Comparison of ENCODE assay signal across 38 cellular contexts in genomic region chr16:57971848-57972247, GRCh38. TPM values are rescaled to one million over a fixed set of nuclear protein-coding genes. Genes with fewer than 3 reads are reported as not detected.
"Had no signal": no experiment of that assay in that cellular context is flagged by ENCODE, and none has a peak within 500 bp of the region (broad histone marks: within the 10 kb centered on the region; RNA-seq: fewer than 3 reads in every experiment).

No MANE protein-coding gene starts in this region.

- H3K27ac ChIP-seq: ascending aorta, cardiac muscle cell, colonic mucosa, Peyer's patch had no signal

- H3K36me3 ChIP-seq: ascending aorta, cardiac muscle cell, colonic mucosa, Peyer's patch had no signal

- H3K9me3 Mint-ChIP-seq: activated CD4-positive, alpha-beta T cell treated with anti-CD3 and anti-CD28 coated beads, Interleukin-2, amount 10 ng/mL, durations not matched to agents 7 days and 5 days; activated naive CD4-positive, alpha-beta T cell treated with anti-CD3 and anti-CD28 coated beads, Interleukin-2, amount 10 ng/mL, durations not matched to agents 7 days and 5 days; central memory CD8-positive, alpha-beta T cell; T-cell; T-helper 2 cell treated with Interferon-gamma antibody and Interleukin-4, amounts not matched to agents 5 μg/mL and 100 μg/mL, for 36 hours had no signal

- H3K4me1 Mint-ChIP-seq: activated CD8-positive, alpha-beta memory T cell treated with anti-CD3 and anti-CD28 coated beads, Interleukin-2, amount 10 ng/mL, durations not matched to agents 7 days and 5 days; central memory CD8-positive, alpha-beta T cell; T-cell had no signal

- H3K36me3 Mint-ChIP-seq: activated CD8-positive, alpha-beta memory T cell treated with anti-CD3 and anti-CD28 coated beads, Interleukin-2, amount 10 ng/mL, durations not matched to agents 7 days and 5 days; activated naive CD4-positive, alpha-beta T cell treated with anti-CD3 and anti-CD28 coated beads, Interleukin-2, amount 10 ng/mL, durations not matched to agents 7 days and 5 days; activated naive CD8-positive, alpha-beta T cell; T-cell had no signal

- H3K4me1 ChIP-seq: ascending aorta, colonic mucosa, Peyer's patch had no signal

- H3K27me3 ChIP-seq: ascending aorta, cardiac muscle cell, colonic mucosa, Peyer's patch had no signal

- H3K4me3 ChIP-seq: ascending aorta, cardiac muscle cell, colonic mucosa, Peyer's patch had no signal

- H3K27ac Mint-ChIP-seq: activated CD4-positive, alpha-beta T cell treated with anti-CD3 and anti-CD28 coated beads, Interleukin-2, amount 10 ng/mL, durations not matched to agents 7 days and 5 days; activated CD8-positive, alpha-beta memory T cell treated with anti-CD3 and anti-CD28 coated beads, Interleukin-2, amount 10 ng/mL, durations not matched to agents 7 days and 5 days; activated naive CD4-positive, alpha-beta T cell treated with anti-CD3 and anti-CD28 coated beads, Interleukin-2, amount 10 ng/mL, durations not matched to agents 7 days and 5 days; activated naive CD8-positive, alpha-beta T cell; T-cell; T-helper 2 cell treated with Interferon-gamma antibody and Interleukin-4, amounts not matched to agents 5 μg/mL and 100 μg/mL, for 36 hours had no signal

- DNase-seq: activated CD4-positive, alpha-beta T cell treated with anti-CD3 and anti-CD28 coated beads, Interleukin-2, amount 10 ng/mL, durations not matched to agents 7 days and 5 days; activated CD4-positive, alpha-beta T cell treated with anti-CD3 and anti-CD28 coated beads, Interleukin-2, amount 50 U/mL, for 48 hours; activated CD8-positive, alpha-beta memory T cell treated with anti-CD3 and anti-CD28 coated beads for 24 hours; activated CD8-positive, alpha-beta memory T cell treated with anti-CD3 and anti-CD28 coated beads, Interleukin-2, amount 10 ng/mL, durations not matched to agents 7 days and 5 days; activated CD8-positive, alpha-beta memory T cell treated with anti-CD3 and anti-CD28 coated beads, Interleukin-2, amount 50 U/mL, for 48 hours; activated effector memory CD4-positive, alpha-beta T cell treated with Interleukin-2 at 50 U/mL for 16 hours; activated naive CD4-positive, alpha-beta T cell treated with anti-CD3 and anti-CD28 coated beads, Interleukin-2, amount 10 ng/mL, durations not matched to agents 7 days and 5 days; activated T-cell treated with anti-CD3 and anti-CD28 coated beads, Interleukin-2, amount 50 U/mL, for 48 hours; amygdala; colonic mucosa; Kasumi-1; KG1; MM.1S; MV-4-11; NCI-H1092; NCI-H1436 treated with DMSO at 0.1 percent for 48 hours; NCI-H1694 treated with DMSO at 0.1 percent for 48 hours; NCI-H2029 treated with DMSO at 0.1 percent for 48 hours; NCI-H2107; NCI-H2171 treated with DMSO at 0.1 percent for 48 hours; NCI-H2227 treated with DMSO at 0.1 percent for 48 hours; NCI-H446; NCI-H510A treated with DMSO at 0.1 percent for 48 hours; NCI-H526 treated with DMSO at 0.1 percent for 48 hours; NCI-H774; PC-3; Peyer's patch; RPMI8226; SIG-M5; T-cell had no signal

- H3K9me3 ChIP-seq: ascending aorta, colonic mucosa, Peyer's patch had no signal

- H3K4me3 Mint-ChIP-seq: activated CD4-positive, alpha-beta T cell treated with anti-CD3 and anti-CD28 coated beads, Interleukin-2, amount 10 ng/mL, durations not matched to agents 7 days and 5 days; activated CD8-positive, alpha-beta memory T cell treated with anti-CD3 and anti-CD28 coated beads, Interleukin-2, amount 10 ng/mL, durations not matched to agents 7 days and 5 days; activated naive CD4-positive, alpha-beta T cell treated with anti-CD3 and anti-CD28 coated beads, Interleukin-2, amount 10 ng/mL, durations not matched to agents 7 days and 5 days; activated naive CD8-positive, alpha-beta T cell; central memory CD8-positive, alpha-beta T cell; T-cell; T-helper 2 cell treated with Interferon-gamma antibody and Interleukin-4, amounts not matched to agents 5 μg/mL and 100 μg/mL, for 36 hours had no signal

- ATAC-seq: activated CD8-positive, alpha-beta memory T cell treated with anti-CD3 and anti-CD28 coated beads, Interleukin-2, amount 10 ng/mL, durations not matched to agents 7 days and 5 days; PC-3; SK-N-SH treated with all-trans-retinoic acid at 6 μM for 48 hours; T-cell had no signal

RNA-seq across cellular contexts. Expression of gene CNGB1, which starts 0.9 kb away (rescaled TPM):
- total RNA-seq: activated CD4-positive, alpha-beta T cell treated with anti-CD3 and anti-CD28 coated beads, Interleukin-2, amount 10 ng/mL, durations not matched to agents 7 days and 5 days; activated CD8-positive, alpha-beta memory T cell treated with anti-CD3 and anti-CD28 coated beads, Interleukin-2, amount 10 ng/mL, durations not matched to agents 7 days and 5 days; ascending aorta; cardiac muscle cell; chondrocyte; SK-MEL-5; T-cell had no signal
- polyA plus RNA-seq: cardiac muscle cell had no signal
